ENCODE assay signal across 13 cellular contexts in genomic region chr5:149471406-149472183, GRCh38.
A peak's percentile ranks its signal among the peaks of the same experiment; 100 is the strongest.
DNase-seq lines count a peak whose midpoint lies in the region; ATAC-seq, FAIRE-seq and TF ChIP-seq lines count a peak whose summit lies in the region.
"Had no signal": no experiment of that assay in that cellular context is flagged by ENCODE, and none has a peak within 500 bp of the region (broad histone marks: within the 10 kb centered on the region; RNA-seq: fewer than 3 reads in every experiment).

No MANE protein-coding gene starts in this region.

- peaks cover 17% of the 10 kb centered on the region for H3K4me1 ChIP-seq in mammary epithelial cell (ENCODE audit: insufficient read depth, low read length)
- H3K4me1 ChIP-seq in keratinocyte (ENCODE audit: control insufficient read depth, extremely low read depth, insufficient read depth, low read length), result peaks cover 21% of the 10 kb centered on the region

- peak overlapping the region; percentile 51 for H3K27ac Mint-ChIP-seq in HFFc6
- H3K27ac Mint-ChIP-seq: activated CD8-positive, alpha-beta T cell treated with anti-CD3 and anti-CD28 coated beads, Interleukin-2, amount 10 ng/mL, durations not matched to agents 7 days and 5 days had no signal

- 42% methylated on average over 11 of the region's 15 CpGs for WGBS in mammary epithelial cell (ENCODE audit: low coverage, missing lambda C conversion rate)

- FAIRE-seq in keratinocyte (lab: Jason Lieb, UNC), result peak; percentile 81
- FAIRE-seq: D721Med, frontal cortex had no signal

- ATAC-seq in sciatic nerve (peak; percentile 71), HG02852 (IDR thresholded peaks at IDR 0.05; ENCODE audit: unreplicated experiment) (no peak), GM18511 (IDR thresholded peaks at IDR 0.05; ENCODE audit: unreplicated experiment) (no peak), HG02759 (IDR thresholded peaks at IDR 0.05; ENCODE audit: unreplicated experiment) (no peak)
- ATAC-seq: activated CD8-positive, alpha-beta T cell treated with anti-CD3 and anti-CD28 coated beads, Interleukin-2, amount 10 ng/mL, durations not matched to agents 7 days and 5 days had no signal

- H3K36me3 ChIP-seq in mammary epithelial cell (ENCODE audit: insufficient read depth, low read length) (no peaks in the 10 kb centered on the region), keratinocyte (ENCODE audit: control insufficient read depth in 2 of 2, extremely low read depth in 1 of 2, insufficient read depth in 2 of 2, low read length in 2 of 2) (no peaks in the 10 kb centered on the region)
- H3K36me3 ChIP-seq: neutrophil had no signal

- dilution Hi-C loops in mammary epithelial cell (cut with HindIII; ENCODE audit: low sequenced_read_pairs) (no loop called here), keratinocyte (cut with MboI; ENCODE audit: extremely low pct_ligation_motif_present, low sequenced_read_pairs) (no loop called here)

- H2AFZ ChIP-seq in mammary epithelial cell (ENCODE audit: low read depth, low read length) (peak overlapping the region; percentile 78), keratinocyte (ENCODE audit: control insufficient read depth, low read length) (peak overlapping the region; percentile 69)

- H3K9me3 ChIP-seq in mammary epithelial cell (replicated peaks; ENCODE audit: insufficient read depth, low read length), result no peaks in the 10 kb centered on the region
- no peaks in the 10 kb centered on the region for H3K9me3 ChIP-seq in keratinocyte (ENCODE audit: control insufficient read depth, low read depth, low read length)
- H3K9me3 ChIP-seq: neutrophil had no signal

- no peaks in the 10 kb centered on the region for H3K79me2 ChIP-seq in mammary epithelial cell (ENCODE audit: insufficient read depth, low read length)
- H3K79me2 ChIP-seq in keratinocyte (ENCODE audit: control insufficient read depth, insufficient read depth, low read length), result no peaks in the 10 kb centered on the region

- H4K20me1 ChIP-seq in mammary epithelial cell (ENCODE audit: insufficient read depth, low read length) (no peaks in the 10 kb centered on the region), keratinocyte (ENCODE audit: control insufficient read depth, extremely low read depth, insufficient read depth, low read length) (no peaks in the 10 kb centered on the region)

- H3K27me3 ChIP-seq in mammary epithelial cell (ENCODE audit: insufficient read depth, low read length), result no peaks in the 10 kb centered on the region
- no peaks in the 10 kb centered on the region for H3K27me3 ChIP-seq in keratinocyte (ENCODE audit: control insufficient read depth, extremely low read depth, insufficient read depth, low read length)
- H3K27me3 ChIP-seq: neutrophil had no signal

- H3K4me3 ChIP-seq in mammary epithelial cell (replicated peaks in 1 of 3; ENCODE audit: insufficient read depth in 1 of 3, low read depth in 2 of 3, low read length in 3 of 3) (no peak overlapping the region), keratinocyte (ENCODE audit: control insufficient read depth in 2 of 3, extremely low read depth in 1 of 3, insufficient read depth in 2 of 3, low read depth in 1 of 3, low read length in 3 of 3) (peak overlapping the region in 1 of 3 experiments; percentile 13)

- H3K9me3 Mint-ChIP-seq in HFFc6, result no peaks in the 10 kb centered on the region

- peak overlapping the region; percentile 49 for H3K4me2 ChIP-seq in mammary epithelial cell (ENCODE audit: insufficient read depth, low read depth, low read length)
- peak overlapping the region; percentile 61 for H3K4me2 ChIP-seq in keratinocyte (ENCODE audit: control insufficient read depth, extremely low read depth, insufficient read depth, low read depth, low read length)

- in situ Hi-C loops in mammary epithelial cell (cut with MboI; ENCODE audit: low sequenced_read_pairs in 2 of 2), result no loop called here

- intact Hi-C loops in mammary epithelial cell (cut with micrococcal nuclease) (no loop called here), sciatic nerve (cut with DNase I) (no loop called here)

- no peaks in the 10 kb centered on the region for H3K36me3 Mint-ChIP-seq in HFFc6 (ENCODE audit: low read depth)

- peaks cover 12% of the 10 kb centered on the region for H3K27me3 Mint-ChIP-seq in HFFc6 (ENCODE audit: insufficient read depth)

- BruUV-seq in mammary epithelial cell (replicated peaks; lab: Mats Ljungman, UMichigan), result no TSS peak

- H3K9ac ChIP-seq in mammary epithelial cell (ENCODE audit: insufficient read depth, low read length) (no peak overlapping the region), keratinocyte (ENCODE audit: control insufficient read depth, extremely low read depth, insufficient read depth, low read length) (peak overlapping the region; percentile 39)

- H3K9me1 ChIP-seq in keratinocyte (ENCODE audit: control insufficient read depth, extremely low read depth, insufficient read depth, low read length), result no peaks in the 10 kb centered on the region

- CTCF ChIA-PET in mammary epithelial cell (lab: Charles Lee; ENCODE audit: low non-redundant PET), result no interaction called here

- H3K27ac ChIP-seq in mammary epithelial cell (ENCODE audit: insufficient read depth, low read depth, low read length) (no peak overlapping the region), keratinocyte (ENCODE audit: control insufficient read depth, insufficient read depth, low read length) (peak overlapping the region; percentile 37)
- H3K27ac ChIP-seq: neutrophil had no signal

- peak overlapping the region; percentile 51; the same call in 1 of the 2 replicates for H3K4me3 Mint-ChIP-seq in HFFc6
- H3K4me3 Mint-ChIP-seq: activated CD8-positive, alpha-beta T cell treated with anti-CD3 and anti-CD28 coated beads, Interleukin-2, amount 10 ng/mL, durations not matched to agents 7 days and 5 days had no signal

- TF ChIP-seq CTCF in HFFc6 (IDR thresholded peaks at IDR 0.05), result no peak
- no peak for TF ChIP-seq CTCF in mammary epithelial cell (conservative IDR thresholded peaks at IDR 0.05 in 1 of 2, IDR thresholded peaks at IDR 0.05 in 1 of 2; ENCODE audit: extremely low read depth in 1 of 2, insufficient read depth in 1 of 2, low read depth in 1 of 2, low read length in 2 of 2)
- no peak for TF ChIP-seq CTCF in keratinocyte (optimal IDR thresholded peaks at IDR 0.05 in 1 of 3, IDR thresholded peaks at IDR 0.05 in 1 of 3, conservative IDR thresholded peaks at IDR 0.05 in 1 of 3; ENCODE audit: extremely low read depth in 1 of 3, insufficient read depth in 2 of 3, low read length in 3 of 3)

- peaks cover 41% of the 10 kb centered on the region for H3K4me1 Mint-ChIP-seq in HFFc6 (ENCODE audit: low read depth)

- DNase-seq in HFFc6, result peak; percentile 34
- DNase-seq in mammary epithelial cell, result peak; percentile 45
- DNase-seq in keratinocyte (ENCODE audit: low read depth, low spot score), result peak; percentile 45
- no peak for DNase-seq in sciatic nerve (ENCODE audit: low spot score)
- DNase-seq in stimulated activated CD4-positive, alpha-beta T cell treated with anti-CD3 and anti-CD28 coated beads, Interleukin-2, amount 100 ng/mL, for 24 hours, result no peak
- DNase-seq: activated CD8-positive, alpha-beta T cell treated with anti-CD3 and anti-CD28 coated beads, Interleukin-2, amount 10 ng/mL, durations not matched to agents 7 days and 5 days; NCI-H2081 treated with DMSO at 0.1 percent for 48 hours had no signal

Comparison
In these comparisons a context has a peak if more than half of its experiments do, and no peak if none do; other contexts are left out.
1. DNase-seq: peak in HFFc6 (single experiment), mammary epithelial cell (single experiment) and keratinocyte (single experiment); none in sciatic nerve (single experiment) and stimulated activated CD4-positive, alpha-beta T cell treated with anti-CD3 and anti-CD28 coated beads, Interleukin-2, amount 100 ng/mL, for 24 hours (0 of 2).